8 cellular contexts compared by ENCODE assay signal in genomic region chr10:16891375-16892313, GRCh38.
DNase-seq lines count a peak whose midpoint lies in the region; ATAC-seq and TF ChIP-seq lines count a peak whose summit lies in the region.

No MANE protein-coding gene starts in this region.

- DNase-seq in CD1c-positive myeloid dendritic cell (ENCODE audit: extremely low spot score) (peak; percentile 72), T-helper 9 cell (peak; percentile 6), mammary epithelial cell (peak; percentile 95), left lobe of liver (ENCODE audit: low spot score) (no peak)
- peak; percentile 58 for DNase-seq in stimulated activated CD4-positive, alpha-beta T cell treated with anti-CD3 and anti-CD28 coated beads, Interleukin-4, amount 100 ng/mL, for 24 hours

- H3K79me2 ChIP-seq in mammary epithelial cell (ENCODE audit: insufficient read depth, low read length): no peaks in the 10 kb centered on the region

- H3K36me3 ChIP-seq in mammary epithelial cell (ENCODE audit: insufficient read depth, low read length): no peaks in the 10 kb centered on the region

- 4% methylated on average over 11 of the region's 12 CpGs for WGBS in mammary epithelial cell (ENCODE audit: low coverage, missing lambda C conversion rate)

- in situ Hi-C loops in mammary epithelial cell (cut with MboI; ENCODE audit: low sequenced_read_pairs in 2 of 2): no loop called here

- no peaks in the 10 kb centered on the region for H3K9me3 ChIP-seq in mammary epithelial cell (replicated peaks; ENCODE audit: insufficient read depth, low read length)

- H3K9ac ChIP-seq in mammary epithelial cell (ENCODE audit: insufficient read depth, low read length): peak overlapping the region; percentile 96

- intact Hi-C loops in mammary epithelial cell (cut with micrococcal nuclease): loop anchor here (1.0 to 5.0 kb wide), 5 partner anchors 49 to 365 kb away; no protein-coding TSS in a partner anchor

- no peaks in the 10 kb centered on the region for H4K20me1 ChIP-seq in mammary epithelial cell (ENCODE audit: insufficient read depth, low read length)

- H3K4me1 ChIP-seq in mammary epithelial cell (ENCODE audit: insufficient read depth, low read length): peaks cover 6% of the 10 kb centered on the region

- TF ChIP-seq CTCF in mammary epithelial cell (conservative IDR thresholded peaks at IDR 0.05 in 1 of 2, IDR thresholded peaks at IDR 0.05 in 1 of 2; ENCODE audit: extremely low read depth in 1 of 2, insufficient read depth in 1 of 2, low read depth in 1 of 2, low read length in 2 of 2): peak; percentile 18 to 60

- peak overlapping the region; percentile 99 for H3K27ac ChIP-seq in mammary epithelial cell (ENCODE audit: insufficient read depth, low read depth, low read length)

- dilution Hi-C loops in mammary epithelial cell (cut with HindIII; ENCODE audit: low sequenced_read_pairs): no loop called here

- peak overlapping the region; percentile 95 for H2AFZ ChIP-seq in mammary epithelial cell (ENCODE audit: low read depth, low read length)

- peak overlapping the region; percentile 72 for H3K4me2 ChIP-seq in mammary epithelial cell (ENCODE audit: insufficient read depth, low read depth, low read length)

- no peaks in the 10 kb centered on the region for H3K27me3 ChIP-seq in mammary epithelial cell (ENCODE audit: insufficient read depth, low read length)

- peak; percentile 48 for ATAC-seq in HG03342 (IDR thresholded peaks at IDR 0.05; ENCODE audit: unreplicated experiment)
- ATAC-seq in left lobe of liver: peak; percentile 58
- ATAC-seq in GM21825 (IDR thresholded peaks at IDR 0.05; ENCODE audit: unreplicated experiment): no peak
- ATAC-seq in HG02870 (IDR thresholded peaks at IDR 0.05; ENCODE audit: unreplicated experiment): no peak

- BruUV-seq in mammary epithelial cell (replicated peaks; lab: Mats Ljungman, UMichigan): TSS peak; percentile 100

- CTCF ChIA-PET in mammary epithelial cell (lab: Charles Lee; ENCODE audit: low non-redundant PET): no interaction called here

- peak overlapping the region; percentile 18 to 31 (median 21) for H3K4me3 ChIP-seq in mammary epithelial cell (replicated peaks in 1 of 3; ENCODE audit: insufficient read depth in 1 of 3, low read depth in 2 of 3, low read length in 3 of 3)

Comparison
In these comparisons a context has a peak if more than half of its experiments do, and no peak if none do; other contexts are left out.
1. ATAC-seq: peak in HG03342 (single experiment) and left lobe of liver (single experiment); none in GM21825 (single experiment) and HG02870 (single experiment).